In genomic region chr1:215082532-215083407, GRCh38 we compare ENCODE assay signal across 8 cellular contexts. TPM values are rescaled to one million over a fixed set of nuclear protein-coding genes. Genes with fewer than 3 reads are reported as not detected.
DNase-seq lines count a peak whose midpoint lies in the region; ATAC-seq, FAIRE-seq and TF ChIP-seq lines count a peak whose summit lies in the region.

Gene KCNK2 (plus strand): TSS chr1:215082737. CDS start chr1:215083386, 649 bp downstream.

- H3K27me3 ChIP-seq in mammary epithelial cell (ENCODE audit: insufficient read depth, low read length) (peaks cover 19% of the 10 kb centered on the region), aorta (ENCODE audit: control insufficient read depth in 1 of 2, insufficient read depth in 2 of 2, low read length in 1 of 2) (no peaks in the 10 kb centered on the region)

- no peaks in the 10 kb centered on the region for H3K36me3 ChIP-seq in mammary epithelial cell (ENCODE audit: insufficient read depth, low read length)
- no peaks in the 10 kb centered on the region for H3K36me3 ChIP-seq in mesodermal cell (ENCODE audit: control insufficient read depth, insufficient read depth, low read length)
- no peaks in the 10 kb centered on the region for H3K36me3 ChIP-seq in aorta (ENCODE audit: control insufficient read depth in 1 of 2, insufficient read depth in 2 of 2, low read length in 1 of 2)

- CTCF ChIA-PET in mammary epithelial cell (lab: Charles Lee; ENCODE audit: low non-redundant PET), result no interaction called here

- intact Hi-C loops in mammary epithelial cell (cut with micrococcal nuclease), result no loop called here
- intact Hi-C loops in aorta (cut with DNase I), result no loop called here

- no peak for FAIRE-seq in GM12891 (lab: Jason Lieb, UNC)

- no peaks in the 10 kb centered on the region for H3K9me3 ChIP-seq in mammary epithelial cell (replicated peaks; ENCODE audit: insufficient read depth, low read length)
- H3K9me3 ChIP-seq in mesodermal cell (ENCODE audit: control insufficient read depth, low read length), result no peaks in the 10 kb centered on the region
- H3K9me3 ChIP-seq in aorta (ENCODE audit: control insufficient read depth, low read length), result no peaks in the 10 kb centered on the region

- H3K27ac ChIP-seq in mammary epithelial cell (ENCODE audit: insufficient read depth, low read depth, low read length), result no peak within 1 kb of the TSS
- H3K27ac ChIP-seq in mesodermal cell (ENCODE audit: low read depth, low read length, severe bottlenecking), result no peak within 1 kb of the TSS
- no peak within 1 kb of the TSS for H3K27ac ChIP-seq in aorta (ENCODE audit: low read depth in 1 of 2, low read length in 2 of 2)

- 0% methylated on average over 2 of the region's 88 CpGs for WGBS in mammary epithelial cell (ENCODE audit: low coverage, missing lambda C conversion rate)
- 0% methylated on average over 38 to 57 of the region's 88 CpGs for WGBS in mesodermal cell (ENCODE audit: insufficient coverage in 2 of 2), 2 experiments
- WGBS in aorta, 2 donors, result 0 to 1% methylated on average over 21 to 88 of the region's 88 CpGs

- peak within 1 kb of the TSS; percentile 100 for H3K4me2 ChIP-seq in mammary epithelial cell (ENCODE audit: insufficient read depth, low read depth, low read length)

- H2AFZ ChIP-seq in mammary epithelial cell (ENCODE audit: low read depth, low read length), result peak within 1 kb of the TSS; percentile 89

- no peak within 1 kb of the TSS for H3K9ac ChIP-seq in mammary epithelial cell (ENCODE audit: insufficient read depth, low read length)

- dilution Hi-C loops in mammary epithelial cell (cut with HindIII; ENCODE audit: low sequenced_read_pairs), result loop anchor here (5.0 kb wide), 1 partner anchor 50 kb away; no protein-coding TSS in a partner anchor

- H3K4me1 ChIP-seq in mammary epithelial cell (ENCODE audit: insufficient read depth, low read length) (peaks cover 13% of the 10 kb centered on the region), mesodermal cell (ENCODE audit: control insufficient read depth, insufficient read depth, low read length, poor library complexity, severe bottlenecking) (peaks cover 9% of the 10 kb centered on the region), aorta (ENCODE audit: control insufficient read depth in 1 of 2, insufficient read depth in 2 of 2, low read length in 2 of 2) (no peaks in the 10 kb centered on the region)

- no peak for TF ChIP-seq POLR2A in GM12891 (IDR thresholded peaks at IDR 0.05; ENCODE audit: low read depth, low read length)

- in situ Hi-C loops in mammary epithelial cell (cut with MboI; ENCODE audit: low sequenced_read_pairs in 2 of 2), result no loop called here

- H3K4me3 ChIP-seq in mammary epithelial cell (replicated peaks in 1 of 3; ENCODE audit: insufficient read depth in 1 of 3, low read depth in 2 of 3, low read length in 3 of 3), result peak within 1 kb of the TSS; percentile 52 to 60 (median 52)
- H3K4me3 ChIP-seq in mesodermal cell (ENCODE audit: extremely low read depth, insufficient read depth, low read length, poor library complexity, severe bottlenecking), result peak within 1 kb of the TSS; percentile 37
- peak within 1 kb of the TSS; percentile 28 to 30 for H3K4me3 ChIP-seq in aorta (ENCODE audit: low read length in 2 of 2)

- TF ChIP-seq CTCF in mammary epithelial cell (conservative IDR thresholded peaks at IDR 0.05 in 1 of 2, IDR thresholded peaks at IDR 0.05 in 1 of 2; ENCODE audit: extremely low read depth in 1 of 2, insufficient read depth in 1 of 2, low read depth in 1 of 2, low read length in 2 of 2), result no peak

- no peak for ATAC-seq in aorta (ENCODE audit: low FRiP score)
- no peak for ATAC-seq in HG02938 (IDR thresholded peaks at IDR 0.05; ENCODE audit: unreplicated experiment)

- no TSS peak for BruUV-seq in mammary epithelial cell (replicated peaks; lab: Mats Ljungman, UMichigan)

- peak; percentile 54 for DNase-seq in AG08395 (ENCODE audit: low spot score)
- DNase-seq in HK-2 (ENCODE audit: unreplicated experiment), result peak; percentile 34
- DNase-seq in mammary epithelial cell, result no peak
- DNase-seq in aorta, result peak; percentile 51 to 69
- DNase-seq in GM12891 (ENCODE audit: insufficient read length, low spot score), result no peak
- no peak for DNase-seq in NCI-H2107 treated with DMSO at 0.1 percent for 48 hours (lab: John Stamatoyannopoulos, UW; ENCODE audit: unreplicated experiment)

- H4K20me1 ChIP-seq in mammary epithelial cell (ENCODE audit: insufficient read depth, low read length), result no peaks in the 10 kb centered on the region

- no peaks in the 10 kb centered on the region for H3K79me2 ChIP-seq in mammary epithelial cell (ENCODE audit: insufficient read depth, low read length)

TF ChIP-seq in GM12891, 5 proteins besides CTCF, POLR2A, EP300 and RAD21:
- TF ChIP-seq PAX5 (IDR thresholded peaks at IDR 0.05; ENCODE audit: insufficient read depth, low read length, severe bottlenecking) (no peak), POLR2AphosphoS5 (IDR thresholded peaks at IDR 0.05; ENCODE audit: low read depth, low read length) (no peak), SPI1 (IDR thresholded peaks at IDR 0.05; ENCODE audit: low read depth, low read length) (no peak), TAF1 (IDR thresholded peaks at IDR 0.05; ENCODE audit: low read depth, low read length) (no peak), POU2F2 (IDR thresholded peaks at IDR 0.05; ENCODE audit: low read depth, low read length) (no peak)

RNA-seq across cellular contexts. Expression of gene KCNK2, which starts in this region (rescaled TPM):
- total RNA-seq in mammary epithelial cell (under 1 TPM in 1 of 2 donors, not detected in 1; 0.67 TPM), aorta (10 to 100 TPM in 1 of 2 donors, 1 to 10 TPM in 1; 4.8 to 16.7 TPM)
- polyA plus RNA-seq in mammary epithelial cell (0.05 TPM), aorta (1 to 10 TPM in 1 of 2 donors, not detected in 1; 2.5 TPM)
- polyA minus RNA-seq in mammary epithelial cell, result not detected
- 0.63 TPM for polyA plus RNA-seq in mesodermal cell (2013, experiment 1 of 2)
- 0.40 TPM for polyA plus RNA-seq in mesodermal cell (2013, experiment 2 of 2)
- polyA plus RNA-seq in GM12891 (2012; ENCODE audit: low read depth, missing spikeins), result 0.05 TPM

Comparison
In these comparisons a context has a peak if more than half of its experiments do, and no peak if none do; other contexts are left out.
1. DNase-seq: peak in AG08395 (single experiment), HK-2 (single experiment) and aorta (2 of 2); none in mammary epithelial cell (single experiment), GM12891 (single experiment) and NCI-H2107 treated with DMSO at 0.1 percent for 48 hours (single experiment).
2. Peak in every context shown above with its lines, with median percentiles within 50 percentile points of each other: H3K4me3 ChIP-seq.